Comparison of ENCODE assay signal across 25 cellular contexts in the genomic region with DNA sequence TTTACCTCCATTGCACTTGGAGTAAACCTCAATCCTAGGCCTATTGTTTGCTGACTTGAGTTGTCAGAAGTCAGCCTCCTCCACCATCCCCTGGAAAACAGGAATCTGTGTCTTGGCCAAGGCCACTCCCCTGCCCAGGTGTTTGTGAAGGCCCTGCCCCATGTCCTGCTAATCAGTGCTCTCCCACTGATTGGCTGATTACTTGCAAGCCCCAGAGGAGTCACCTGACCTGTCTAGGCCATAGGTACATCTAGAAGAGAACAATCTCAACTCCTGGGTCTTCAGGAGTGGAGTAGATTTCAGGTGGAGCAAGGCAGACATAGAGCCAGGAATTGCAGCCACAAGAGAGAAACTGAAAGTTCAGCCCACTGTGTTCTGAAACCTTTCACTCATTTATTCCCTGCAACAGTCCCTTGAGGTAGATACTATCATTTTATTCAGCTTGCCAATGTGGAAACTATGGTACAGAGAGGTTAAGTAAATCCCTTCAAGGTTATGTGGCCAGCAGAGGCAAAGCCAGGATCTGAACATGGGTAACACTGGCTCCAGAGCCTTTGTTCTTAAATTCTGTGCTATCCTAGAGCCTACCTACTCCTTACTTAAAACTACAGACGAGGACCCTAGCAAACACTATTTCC. TPM values are rescaled to one million over a fixed set of nuclear protein-coding genes. Genes with fewer than 3 reads are reported as not detected.
DNase-seq lines count a peak whose midpoint lies in the region; ATAC-seq, FAIRE-seq and TF ChIP-seq lines count a peak whose summit lies in the region.
"Had no signal": no experiment of that assay in that cellular context is flagged by ENCODE, and none has a peak within 500 bp of the region (broad histone marks: within the 10 kb centered on the region; RNA-seq: fewer than 3 reads in every experiment).

No MANE protein-coding gene starts in this region.

- no peaks in the 10 kb centered on the region for H3K27me3 ChIP-seq in gastroesophageal sphincter
- H3K27me3 ChIP-seq: testis had no signal

- TF ChIP-seq EP300 in gastroesophageal sphincter (IDR thresholded peaks at IDR 0.05) = no peak

- TF ChIP-seq CTCF in gastroesophageal sphincter (IDR thresholded peaks at IDR 0.05) = no peak

- 80% methylated on average over 1 of the region's 1 CpG; no CpG with 5 or more reads in 1 of the 2 donors for WGBS in gastroesophageal sphincter (ENCODE audit: low coverage in 1 of 2), 2 donors

- no peak overlapping the region for H3K4me3 ChIP-seq in gastroesophageal sphincter
- H3K4me3 ChIP-seq: GM23338, lower lobe of right lung, testis had no signal

- H3K4me3 Mint-ChIP-seq in activated T-helper 17 cell treated with anti-CD3 and anti-CD28 coated beads, Interleukin-2, amount 50 U/mL, for 72 hours = no peak overlapping the region
- H3K4me3 Mint-ChIP-seq in stimulated activated naive CD8-positive, alpha-beta T cell treated with anti-CD3 and anti-CD28 coated beads, Interleukin-15, amount 100 ng/mL, for 72 hours = no peak overlapping the region
- H3K4me3 Mint-ChIP-seq: CD4-positive, alpha-beta memory T cell; GM23338; naive thymus-derived CD8-positive, alpha-beta T cell had no signal

- H3K27me3 Mint-ChIP-seq in activated T-helper 17 cell treated with anti-CD3 and anti-CD28 coated beads, Interleukin-2, amount 50 U/mL, for 72 hours = peaks cover 6% of the 10 kb centered on the region
- no peaks in the 10 kb centered on the region for H3K27me3 Mint-ChIP-seq in stimulated activated naive CD8-positive, alpha-beta T cell treated with anti-CD3 and anti-CD28 coated beads, Interleukin-15, amount 100 ng/mL, for 72 hours

- H3K27ac Mint-ChIP-seq in activated T-helper 17 cell treated with anti-CD3 and anti-CD28 coated beads, Interleukin-2, amount 50 U/mL, for 72 hours = no peak overlapping the region
- no peak overlapping the region for H3K27ac Mint-ChIP-seq in stimulated activated naive CD8-positive, alpha-beta T cell treated with anti-CD3 and anti-CD28 coated beads, Interleukin-15, amount 100 ng/mL, for 72 hours
- H3K27ac Mint-ChIP-seq: GM23338; naive thymus-derived CD8-positive, alpha-beta T cell had no signal

- no peaks in the 10 kb centered on the region for H3K4me1 Mint-ChIP-seq in activated T-helper 17 cell treated with anti-CD3 and anti-CD28 coated beads, Interleukin-2, amount 50 U/mL, for 72 hours
- H3K4me1 Mint-ChIP-seq in stimulated activated naive CD8-positive, alpha-beta T cell treated with anti-CD3 and anti-CD28 coated beads, Interleukin-15, amount 100 ng/mL, for 72 hours = peaks cover 32% of the 10 kb centered on the region

- no peaks in the 10 kb centered on the region for H3K36me3 Mint-ChIP-seq in activated T-helper 17 cell treated with anti-CD3 and anti-CD28 coated beads, Interleukin-2, amount 50 U/mL, for 72 hours (ENCODE audit: low read depth)
- H3K36me3 Mint-ChIP-seq: CD4-positive, alpha-beta memory T cell; naive thymus-derived CD8-positive, alpha-beta T cell had no signal

- peak; percentile 48 for FAIRE-seq in GM12892 (lab: Jason Lieb, UNC)
- FAIRE-seq: TTC549 had no signal

- no peaks in the 10 kb centered on the region for H3K9me3 ChIP-seq in gastroesophageal sphincter
- H3K9me3 ChIP-seq: lower lobe of right lung, testis had no signal

- TF ChIP-seq POLR2A in GM12892 (IDR thresholded peaks at IDR 0.05; ENCODE audit: low read depth, low read length) = no peak
- no peak for TF ChIP-seq POLR2A in gastroesophageal sphincter (IDR thresholded peaks at IDR 0.05)

- peak; percentile 46 for ATAC-seq in activated T-helper 17 cell treated with anti-CD3 and anti-CD28 coated beads, Interleukin-2, amount 50 U/mL, for 72 hours (replicated peaks)
- ATAC-seq in gastroesophageal sphincter = no peak
- ATAC-seq in stimulated activated naive CD8-positive, alpha-beta T cell treated with anti-CD3 and anti-CD28 coated beads, Interleukin-15, amount 100 ng/mL, for 72 hours = peak; percentile 13
- no peak for ATAC-seq in HG02852 (IDR thresholded peaks at IDR 0.05; ENCODE audit: unreplicated experiment)
- ATAC-seq in HG02763 (IDR thresholded peaks at IDR 0.05; ENCODE audit: unreplicated experiment) = no peak
- ATAC-seq: lower lobe of right lung; naive thymus-derived CD8-positive, alpha-beta T cell had no signal

- DNase-seq in GM12892 (ENCODE audit: insufficient read length) (no peak), ureter (ENCODE audit: low spot score) (no peak), T1000 (lab: John Stamatoyannopoulos, UW) (no peak)
- DNase-seq in stimulated activated naive CD8-positive, alpha-beta T cell treated with anti-CD3 and anti-CD28 coated beads, Interleukin-15, amount 100 ng/mL, for 72 hours = no peak
- DNase-seq: activated CD4-positive, alpha-beta T cell treated with anti-CD3 and anti-CD28 coated beads for 48 hours; activated naive CD4-positive, alpha-beta T cell treated with Interleukin-2 at 50 U/mL for 16 hours; CD4-positive, alpha-beta memory T cell; dermis blood vessel endothelial cell; DND-41; erythroblast; glutamatergic neuron; IMR-90; lower lobe of right lung; naive thymus-derived CD8-positive, alpha-beta T cell; NCI-H187; NCI-H345; stimulated activated CD4-positive, alpha-beta T cell treated with anti-CD3 and anti-CD28 coated beads, Interleukin-4, amount 100 ng/mL, for 1 hour; testis had no signal

- H3K4me1 ChIP-seq in gastroesophageal sphincter = peaks cover 0 to 100% (median 66%) of the 10 kb centered on the region in 3 donors

- no peaks in the 10 kb centered on the region for H3K9me3 Mint-ChIP-seq in activated T-helper 17 cell treated with anti-CD3 and anti-CD28 coated beads, Interleukin-2, amount 50 U/mL, for 72 hours
- H3K9me3 Mint-ChIP-seq in stimulated activated naive CD8-positive, alpha-beta T cell treated with anti-CD3 and anti-CD28 coated beads, Interleukin-15, amount 100 ng/mL, for 72 hours = no peaks in the 10 kb centered on the region
- H3K9me3 Mint-ChIP-seq: GM23338; naive thymus-derived CD8-positive, alpha-beta T cell had no signal

- peak overlapping the region in 3 of 4 donors; percentile 69 to 78 (median 73) for H3K27ac ChIP-seq in gastroesophageal sphincter
- H3K27ac ChIP-seq: lower lobe of right lung, testis had no signal

- no peaks in the 10 kb centered on the region for H3K36me3 ChIP-seq in gastroesophageal sphincter
- H3K36me3 ChIP-seq: lower lobe of right lung had no signal

RNA-seq across cellular contexts. Expression of a gene that starts 10.4 kb away (rescaled TPM):
- 0.61 TPM for polyA plus RNA-seq in GM12892 (2012; ENCODE audit: missing spikeins)
- total RNA-seq in activated T-helper 17 cell treated with anti-CD3 and anti-CD28 coated beads, Interleukin-2, amount 50 U/mL, for 72 hours = 1 to 10 TPM in 1 of 2 donors, under 1 TPM in 1; 0.97 to 1.3 TPM
- total RNA-seq in gastroesophageal sphincter = 100 to 1,000 TPM in 1 of 4 donors, 10 to 100 TPM in 3; 30.0 to 100 (median 42.4) TPM
- total RNA-seq in ureter = 34.9 TPM

RNA-seq across cellular contexts. Expression of a gene that starts 18.7 kb away (rescaled TPM):
- 0.68 TPM for polyA plus RNA-seq in GM12892 (2012; ENCODE audit: missing spikeins)
- under 1 TPM in 1 of 2 donors, not detected in 1; 0.13 TPM for total RNA-seq in activated T-helper 17 cell treated with anti-CD3 and anti-CD28 coated beads, Interleukin-2, amount 50 U/mL, for 72 hours
- under 1 TPM in 2 of 4 donors, not detected in 2; 0.27 to 0.46 TPM for total RNA-seq in gastroesophageal sphincter
- 7.6 TPM for total RNA-seq in ureter
- total RNA-seq: CD4-positive, alpha-beta memory T cell; naive thymus-derived CD8-positive, alpha-beta T cell; skeletal muscle tissue had no signal
- polyA plus RNA-seq: CD4-positive, alpha-beta memory T cell had no signal

Comparison
In these comparisons a context has a peak if more than half of its experiments do, and no peak if none do; other contexts are left out.
1. ATAC-seq: peak in activated T-helper 17 cell treated with anti-CD3 and anti-CD28 coated beads, Interleukin-2, amount 50 U/mL, for 72 hours (single experiment) and stimulated activated naive CD8-positive, alpha-beta T cell treated with anti-CD3 and anti-CD28 coated beads, Interleukin-15, amount 100 ng/mL, for 72 hours (single experiment); none in gastroesophageal sphincter (single experiment), HG02852 (single experiment) and HG02763 (single experiment).
2. RNA of a gene that starts 10.4 kb away (total RNA-seq): 30.0 to 100 TPM in gastroesophageal sphincter and 34.9 TPM in ureter (single experiment); 0.97 to 1.3 TPM in activated T-helper 17 cell treated with anti-CD3 and anti-CD28 coated beads, Interleukin-2, amount 50 U/mL, for 72 hours; every median in the first group is over 10 times any median in the second.